17 cellular contexts compared by ENCODE assay signal in the genomic region with DNA sequence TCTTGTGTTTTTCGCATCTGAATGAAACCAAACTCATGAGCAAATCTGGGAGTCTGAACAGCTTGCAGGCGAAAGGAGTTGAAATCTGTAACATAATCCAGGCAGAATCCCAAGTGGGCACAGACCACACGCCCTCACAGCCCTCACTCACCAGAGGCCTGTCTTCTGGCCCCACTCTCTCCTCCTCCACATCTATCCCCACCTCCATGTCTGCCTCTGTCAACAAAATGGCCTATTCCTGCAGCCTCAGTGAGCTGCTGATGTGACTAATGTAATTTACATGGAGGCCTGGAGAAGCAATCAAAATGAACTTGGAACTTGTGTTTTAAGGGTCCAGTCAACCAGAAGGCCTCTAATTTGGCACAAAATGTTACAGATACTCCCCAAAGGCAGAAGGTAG.
A peak's percentile ranks its signal among the peaks of the same experiment; 100 is the strongest.
DNase-seq lines count a peak whose midpoint lies in the region; ATAC-seq and TF ChIP-seq lines count a peak whose summit lies in the region.
"Had no signal": no experiment of that assay in that cellular context is flagged by ENCODE, and none has a peak within 500 bp of the region (broad histone marks: within the 10 kb centered on the region; RNA-seq: fewer than 3 reads in every experiment).

No MANE protein-coding gene starts in this region.

- no peaks in the 10 kb centered on the region for H3K4me1 ChIP-seq in HEK293 (ENCODE audit: control insufficient read depth, insufficient read depth, low read length)
- peaks cover 0 to 4% of the 10 kb centered on the region in 2 donors for H3K4me1 ChIP-seq in uterus
- H3K4me1 ChIP-seq: HAP-1 had no signal

- CTCF ChIA-PET in HEK293 (lab: Yijun Ruan, JAX) (interaction anchor here (0.8 kb wide), 1 partner anchor 489 kb away, joined by 3 read pairs; no protein-coding TSS in a partner anchor), WTC11 (lab: Charles Lee) (interaction anchor here (0.7 to 1.1 kb wide), 2 partner anchors 78 to 235 kb away, joined by 3 to 4 read pairs; no protein-coding TSS in a partner anchor)

- DNase-seq in DMS 273 (lab: John Stamatoyannopoulos, UW; ENCODE audit: unreplicated experiment), result peak; percentile 39
- no peak for DNase-seq in DMS 273 treated with DMSO at 0.1 percent for 48 hours (lab: John Stamatoyannopoulos, UW)
- DNase-seq in WTC11 (ENCODE audit: low spot score), result no peak
- DNase-seq in uterus, result no peak
- DNase-seq in sciatic nerve (ENCODE audit: low spot score), result no peak
- DNase-seq: CD4-positive, CD25-positive, alpha-beta regulatory T cell; DMS79; GOT3; HFFc6; KG1 had no signal

- H3K9me3 ChIP-seq in HEK293 (ENCODE audit: control insufficient read depth, insufficient read depth, low read depth, low read length), result no peaks in the 10 kb centered on the region
- H3K9me3 ChIP-seq in uterus, result no peaks in the 10 kb centered on the region
- H3K9me3 ChIP-seq: HAP-1 had no signal

- TF ChIP-seq CTCF in HEK293 (tag by site-specific recombination; IDR thresholded peaks at IDR 0.05) (no peak), WTC11 (IDR thresholded peaks at IDR 0.05) (no peak), uterus (IDR thresholded peaks at IDR 0.05) (no peak)

- peaks cover 12% of the 10 kb centered on the region for H3K4me1 Mint-ChIP-seq in WTC11
- H3K4me1 Mint-ChIP-seq: IgD-negative memory B cell had no signal

- H3K4me3 Mint-ChIP-seq in WTC11, result no peak overlapping the region
- H3K4me3 Mint-ChIP-seq: HFFc6, IgD-negative memory B cell had no signal

- H3K27me3 Mint-ChIP-seq in WTC11 (ENCODE audit: low read depth), result no peaks in the 10 kb centered on the region
- H3K27me3 Mint-ChIP-seq: IgD-negative memory B cell had no signal

- POLR2A ChIA-PET in HEK293 (lab: Yijun Ruan, JAX), result no interaction called here
- POLR2A ChIA-PET in WTC11 (lab: Charles Lee), result no interaction called here

- intact Hi-C loops in uterus (cut with DNase I; ENCODE audit: low total_unique reads) (no loop called here), sciatic nerve (cut with DNase I) (no loop called here)

- no peak for TF ChIP-seq POLR2A in uterus (IDR thresholded peaks at IDR 0.05)

- no peak overlapping the region for H3K27ac Mint-ChIP-seq in WTC11
- H3K27ac Mint-ChIP-seq: CD4-positive, CD25-positive, alpha-beta regulatory T cell; HFFc6; IgD-negative memory B cell had no signal

- ATAC-seq in WTC11 (peak; percentile 22), HG02678 (IDR thresholded peaks at IDR 0.05; ENCODE audit: unreplicated experiment) (no peak), sciatic nerve (no peak)
- ATAC-seq: GM12878 had no signal

- H3K4me3 ChIP-seq in HEK293 (ENCODE audit: low read depth, low read length), result no peak overlapping the region
- no peak overlapping the region for H3K4me3 ChIP-seq in uterus
- H3K4me3 ChIP-seq: BLaER1, GM12878, HAP-1 had no signal

- H3K36me3 Mint-ChIP-seq in WTC11, result 0 out of 2 replicates have a peak, but pooled peaks cover 6% of the 10 kb centered on the region
- H3K36me3 Mint-ChIP-seq: CD4-positive, CD25-positive, alpha-beta regulatory T cell; IgD-negative memory B cell had no signal

- H3K9me3 Mint-ChIP-seq in WTC11, result no peaks in the 10 kb centered on the region
- H3K9me3 Mint-ChIP-seq: CD4-positive, CD25-positive, alpha-beta regulatory T cell; HFFc6 had no signal

- H3K27me3 ChIP-seq in uterus, result no peaks in the 10 kb centered on the region
- H3K27me3 ChIP-seq: BLaER1 had no signal

- H3K36me3 ChIP-seq in HEK293 (ENCODE audit: control insufficient read depth in 2 of 2, insufficient read depth in 1 of 2, low read length in 2 of 2) (no peaks in the 10 kb centered on the region), uterus (no peaks in the 10 kb centered on the region)
- H3K36me3 ChIP-seq: BLaER1, HAP-1 had no signal

- no peak overlapping the region for H3K27ac ChIP-seq in HEK293 (ENCODE audit: extremely low read depth, low read depth, low read length)
- peak overlapping the region; percentile 5 to 47 for H3K27ac ChIP-seq in uterus
- H3K27ac ChIP-seq: 22Rv1, BLaER1 had no signal

TF ChIP-seq in HEK293, 187 proteins besides CTCF, POLR2A, EP300 and RAD21:
- peak; percentile 82 for TF ChIP-seq EGR2 (tag by site-specific recombination; IDR thresholded peaks at IDR 0.05; ENCODE audit: low read depth)
- no peak for TF ChIP-seq ZNF792 (tag by site-specific recombination; IDR thresholded peaks at IDR 0.05)
- peak; percentile 86 for TF ChIP-seq ZFHX2 (tag by site-specific recombination; conservative IDR thresholded peaks at IDR 0.05)
- TF ChIP-seq ZNF114 (tag by site-specific recombination; IDR thresholded peaks at IDR 0.05), result no peak

TF ChIP-seq in WTC11, 78 proteins besides CTCF, POLR2A, EP300 and RAD21 (continues in another document):
- TF ChIP-seq ZNF317 (CRISPR knock-in tag; IDR thresholded peaks at IDR 0.05; ENCODE audit: borderline replicate concordance, low read depth) (no peak), STAT6 (CRISPR knock-in tag; conservative IDR thresholded peaks at IDR 0.05; ENCODE audit: low read depth) (no peak), GRHL2 (CRISPR knock-in tag; IDR thresholded peaks at IDR 0.05; ENCODE audit: insufficient replicate concordance, severe bottlenecking) (no peak), KAT7 (CRISPR knock-in tag; IDR thresholded peaks at IDR 0.05; ENCODE audit: borderline replicate concordance) (no peak), EMX1 (CRISPR knock-in tag; IDR thresholded peaks at IDR 0.05) (no peak), ZNF671 (CRISPR knock-in tag; IDR thresholded peaks at IDR 0.05) (no peak), FOXJ3 (CRISPR knock-in tag; IDR thresholded peaks at IDR 0.05; ENCODE audit: borderline replicate concordance) (no peak), ZNF425 (CRISPR knock-in tag; conservative IDR thresholded peaks at IDR 0.05) (no peak), SOX15 (CRISPR knock-in tag; IDR thresholded peaks at IDR 0.05) (no peak)
- TF ChIP-seq, protein P1, sequence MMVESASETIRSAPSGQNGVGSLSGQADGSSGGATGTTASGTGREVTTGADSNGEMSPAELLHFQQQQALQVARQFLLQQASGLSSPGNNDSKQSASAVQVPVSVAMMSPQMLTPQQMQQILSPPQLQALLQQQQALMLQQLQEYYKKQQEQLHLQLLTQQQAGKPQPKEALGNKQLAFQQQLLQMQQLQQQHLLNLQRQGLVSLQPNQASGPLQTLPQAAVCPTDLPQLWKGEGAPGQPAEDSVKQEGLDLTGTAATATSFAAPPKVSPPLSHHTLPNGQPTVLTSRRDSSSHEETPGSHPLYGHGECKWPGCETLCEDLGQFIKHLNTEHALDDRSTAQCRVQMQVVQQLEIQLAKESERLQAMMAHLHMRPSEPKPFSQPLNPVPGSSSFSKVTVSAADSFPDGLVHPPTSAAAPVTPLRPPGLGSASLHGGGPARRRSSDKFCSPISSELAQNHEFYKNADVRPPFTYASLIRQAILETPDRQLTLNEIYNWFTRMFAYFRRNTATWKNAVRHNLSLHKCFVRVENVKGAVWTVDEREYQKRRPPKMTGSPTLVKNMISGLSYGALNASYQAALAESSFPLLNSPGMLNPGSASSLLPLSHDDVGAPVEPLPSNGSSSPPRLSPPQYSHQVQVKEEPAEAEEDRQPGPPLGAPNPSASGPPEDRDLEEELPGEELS (CRISPR knock-in tag; IDR thresholded peaks at IDR 0.05), result no peak
